ENCODE assay signal across 18 cellular contexts in the genomic region with DNA sequence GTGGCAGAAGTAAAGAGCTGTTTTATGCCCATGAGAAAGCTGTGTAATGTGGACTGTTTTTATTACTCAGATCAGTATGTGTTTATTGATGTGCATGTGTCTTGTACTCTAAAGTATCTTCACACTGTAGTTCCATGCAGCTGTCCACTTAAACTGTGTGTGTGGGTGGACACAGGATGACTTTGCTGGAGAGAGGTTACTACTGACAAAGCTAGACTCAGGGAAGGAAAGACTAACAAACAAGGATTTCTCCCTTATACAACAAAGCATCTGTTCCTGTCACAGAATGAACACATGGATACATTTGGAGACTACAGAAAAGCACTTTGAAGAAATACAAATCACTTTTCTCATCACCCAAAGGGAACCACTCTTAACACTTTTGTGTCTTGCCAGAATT. TPM values are rescaled to one million over a fixed set of nuclear protein-coding genes. Genes with fewer than 3 reads are reported as not detected.
"Had no signal": no experiment of that assay in that cellular context is flagged by ENCODE, and none has a peak within 500 bp of the region (broad histone marks: within the 10 kb centered on the region; RNA-seq: fewer than 3 reads in every experiment).

No MANE protein-coding gene starts in this region.

- DNase-seq: activated CD4-positive, alpha-beta T cell treated with anti-CD3 and anti-CD28 coated beads, Interleukin-2, amount 50 U/mL, for 1 hour; activated CD4-positive, CD25-positive, alpha-beta regulatory T cell treated with anti-CD3 and anti-CD28 coated beads, Interleukin-2, amount 50 U/mL, for 72 hours; activated CD8-positive, alpha-beta memory T cell treated with anti-CD3 and anti-CD28 coated beads for 24 hours; activated CD8-positive, alpha-beta memory T cell treated with anti-CD3 and anti-CD28 coated beads, Interleukin-2, amount 50 U/mL, for 48 hours; activated gamma-delta T cell treated with Interleukin-2 at 50 U/mL for 16 hours; activated T-cell treated with anti-CD3 and anti-CD28 coated beads, Interleukin-2, amount 50 U/mL, for 72 hours; adrenal gland; effector CD8-positive, alpha-beta T cell; islet precursor cell; lower lobe of right lung; stimulated activated CD4-positive, alpha-beta T cell treated with anti-CD3 and anti-CD28 coated beads, Interleukin-4, amount 100 ng/mL, for 24 hours; testis had no signal

- ATAC-seq: activated naive CD4-positive, alpha-beta T cell treated with anti-CD3 and anti-CD28 coated beads, Interleukin-2, amount 50 U/mL, for 72 hours; activated T-cell treated with anti-CD3 and anti-CD28 coated beads, Interleukin-2, amount 50 U/mL, for 72 hours; lower lobe of right lung; stimulated activated effector memory CD8-positive, alpha-beta T cell treated with anti-CD3 and anti-CD28 coated beads, Interleukin-12 subunit alpha, Interleukin-12 subunit beta, amount 100 ng/mL, for 72 hours had no signal

- H3K4me3 ChIP-seq: adrenal gland, cardiac muscle cell, esophagus muscularis mucosa, hepatocyte, lower lobe of right lung, testis had no signal

- H2AFZ ChIP-seq: hepatocyte had no signal

- H3K36me3 ChIP-seq: adrenal gland, cardiac muscle cell, esophagus muscularis mucosa, lower lobe of right lung had no signal

- H3K27ac ChIP-seq: esophagus muscularis mucosa, hepatocyte, lower lobe of right lung, testis, VCaP had no signal

- H3K9me3 ChIP-seq: adrenal gland, esophagus muscularis mucosa, lower lobe of right lung, testis had no signal

- H3K4me1 ChIP-seq: lower lobe of right lung had no signal

- H3K79me2 ChIP-seq: hepatocyte had no signal

- H3K27me3 ChIP-seq: adrenal gland, cardiac muscle cell, esophagus muscularis mucosa, testis had no signal

- H3K4me2 ChIP-seq: hepatocyte had no signal

RNA-seq across cellular contexts. Expression of gene FHOD3, which starts 10.0 kb away (rescaled TPM):
- total RNA-seq: activated naive CD4-positive, alpha-beta T cell treated with anti-CD3 and anti-CD28 coated beads, Interleukin-2, amount 50 U/mL, for 72 hours had no signal
